ENCODE assay signal across 12 cellular contexts in genomic region chr20:32449057-32449889, GRCh38.
DNase-seq lines count a peak whose midpoint lies in the region; ATAC-seq and TF ChIP-seq lines count a peak whose summit lies in the region.
"Had no signal": no experiment of that assay in that cellular context is flagged by ENCODE, and none has a peak within 500 bp of the region (broad histone marks: within the 10 kb centered on the region; RNA-seq: fewer than 3 reads in every experiment).

No MANE protein-coding gene starts in this region.

- no peak overlapping the region for H2BK5ac ChIP-seq in neuronal stem cell (ENCODE audit: low read length)

- no peak for TF ChIP-seq CTCF in right atrium auricular region (IDR thresholded peaks at IDR 0.05)
- no peak for TF ChIP-seq CTCF in natural killer cell (IDR thresholded peaks at IDR 0.05)
- no peak for TF ChIP-seq CTCF in upper lobe of right lung (IDR thresholded peaks at IDR 0.05)

- no peak overlapping the region for H4K91ac ChIP-seq in neuronal stem cell (ENCODE audit: low read depth, low read length, poor library complexity)

- no peaks in the 10 kb centered on the region for H3K9me3 Mint-ChIP-seq in natural killer cell
- no peaks in the 10 kb centered on the region for H3K9me3 Mint-ChIP-seq in activated T-helper 2 cell treated with anti-CD3 and anti-CD28 coated beads, Interferon-gamma antibody, Interleukin-2, Interleukin-4, amounts not matched to agents 10 μg/mL and 5 μg/mL and 100 μg/mL, durations not matched to agents 14 hours and 24 hours and 36 hours

- H3K36me3 ChIP-seq in right atrium auricular region (peaks cover 45% of the 10 kb centered on the region), upper lobe of right lung (peaks cover 53% of the 10 kb centered on the region), neuronal stem cell (replicated peaks in 1 of 2; ENCODE audit: control insufficient read depth in 2 of 2, insufficient read depth in 2 of 2, low read length in 2 of 2) (peaks cover 54 to 100% of the 10 kb centered on the region in 2 donors)

- H3K27ac ChIP-seq in right atrium auricular region (no peak overlapping the region), cingulate gyrus (ENCODE audit: low read depth, low read length) (peak overlapping the region; percentile 69), upper lobe of right lung (no peak overlapping the region), neuronal stem cell (replicated peaks; ENCODE audit: low read length) (no peak overlapping the region)

- ATAC-seq in Right ventricle myocardium superior (ENCODE audit: poor library complexity) (peak; percentile 7), natural killer cell (no peak), upper lobe of right lung (peak; percentile 14), GM21529 (IDR thresholded peaks at IDR 0.05; ENCODE audit: unreplicated experiment) (no peak)

- H3K4me3 ChIP-seq in right atrium auricular region: no peak overlapping the region
- no peak overlapping the region for H3K4me3 ChIP-seq in upper lobe of right lung
- H3K4me3 ChIP-seq in neuronal stem cell (ENCODE audit: low read length in 2 of 2): no peak overlapping the region

- H3K9ac ChIP-seq in neuronal stem cell (ENCODE audit: low read depth, low read length, poor library complexity): no peak overlapping the region

- H3K27me3 ChIP-seq in right atrium auricular region (no peaks in the 10 kb centered on the region), upper lobe of right lung (no peaks in the 10 kb centered on the region), neuronal stem cell (ENCODE audit: control insufficient read depth in 3 of 3, insufficient read depth in 3 of 3, low read depth in 1 of 3, low read length in 3 of 3) (no peaks in the 10 kb centered on the region)

- intact Hi-C loops in Right ventricle myocardium superior (cut with DNase I) (no loop called here), natural killer cell (cut with micrococcal nuclease) (no loop called here), upper lobe of right lung (cut with DNase I) (no loop called here)
- intact Hi-C loops in activated T-helper 2 cell treated with anti-CD3 and anti-CD28 coated beads, Interferon-gamma antibody, Interleukin-2, Interleukin-4, amounts not matched to agents 10 μg/mL and 5 μg/mL and 100 μg/mL, durations not matched to agents 14 hours and 24 hours and 36 hours (cut with micrococcal nuclease): no loop called here

- no peak overlapping the region for H2AFZ ChIP-seq in neuronal stem cell (ENCODE audit: low read length)

- H2BK120ac ChIP-seq in neuronal stem cell (ENCODE audit: low read depth, low read length): no peak overlapping the region

- no peak overlapping the region for H3K4ac ChIP-seq in neuronal stem cell (ENCODE audit: low read length)

- H3K9me3 ChIP-seq in right atrium auricular region (no peaks in the 10 kb centered on the region), upper lobe of right lung (no peaks in the 10 kb centered on the region), neuronal stem cell (replicated peaks in 1 of 2; ENCODE audit: control insufficient read depth in 2 of 2, insufficient read depth in 1 of 2, low read depth in 1 of 2, low read length in 2 of 2) (no peaks in the 10 kb centered on the region)

- H3K4me1 ChIP-seq in right atrium auricular region (peaks cover 0 to 56% of the 10 kb centered on the region in 2 donors), upper lobe of right lung (peaks cover 38% of the 10 kb centered on the region), neuronal stem cell (ENCODE audit: control insufficient read depth in 2 of 2, insufficient read depth in 1 of 2, low read depth in 1 of 2, low read length in 2 of 2) (peaks cover 0 to 21% of the 10 kb centered on the region in 2 donors)

- H3K27me3 Mint-ChIP-seq in natural killer cell (ENCODE audit: low read depth in 2 of 2): no peaks in the 10 kb centered on the region
- H3K27me3 Mint-ChIP-seq in activated T-helper 2 cell treated with anti-CD3 and anti-CD28 coated beads, Interferon-gamma antibody, Interleukin-2, Interleukin-4, amounts not matched to agents 10 μg/mL and 5 μg/mL and 100 μg/mL, durations not matched to agents 14 hours and 24 hours and 36 hours (ENCODE audit: low read depth): no peaks in the 10 kb centered on the region

- no peak overlapping the region for H3K23ac ChIP-seq in neuronal stem cell (ENCODE audit: low read depth, low read length, poor library complexity)

- peaks cover 22 to 41% of the 10 kb centered on the region in 2 donors for H3K4me1 Mint-ChIP-seq in natural killer cell
- H3K4me1 Mint-ChIP-seq in activated T-helper 2 cell treated with anti-CD3 and anti-CD28 coated beads, Interferon-gamma antibody, Interleukin-2, Interleukin-4, amounts not matched to agents 10 μg/mL and 5 μg/mL and 100 μg/mL, durations not matched to agents 14 hours and 24 hours and 36 hours (ENCODE audit: low read depth): peaks cover 4% of the 10 kb centered on the region

- H3K18ac ChIP-seq in neuronal stem cell (ENCODE audit: low read length): no peak overlapping the region

- no peaks in the 10 kb centered on the region for H3K36me3 Mint-ChIP-seq in natural killer cell
- H3K36me3 Mint-ChIP-seq in activated T-helper 2 cell treated with anti-CD3 and anti-CD28 coated beads, Interferon-gamma antibody, Interleukin-2, Interleukin-4, amounts not matched to agents 10 μg/mL and 5 μg/mL and 100 μg/mL, durations not matched to agents 14 hours and 24 hours and 36 hours (ENCODE audit: low read depth): peaks cover 29% of the 10 kb centered on the region

- H3K14ac ChIP-seq in neuronal stem cell (ENCODE audit: low read length): no peak overlapping the region

- no peak overlapping the region for H2AK5ac ChIP-seq in neuronal stem cell (ENCODE audit: low read depth, low read length)

- peak overlapping the region; percentile 78 to 81 for H3K27ac Mint-ChIP-seq in natural killer cell
- no peak overlapping the region for H3K27ac Mint-ChIP-seq in activated T-helper 2 cell treated with anti-CD3 and anti-CD28 coated beads, Interferon-gamma antibody, Interleukin-2, Interleukin-4, amounts not matched to agents 10 μg/mL and 5 μg/mL and 100 μg/mL, durations not matched to agents 14 hours and 24 hours and 36 hours

- H2BK15ac ChIP-seq in neuronal stem cell (ENCODE audit: low read length): no peak overlapping the region

- no peak overlapping the region for H3K4me2 ChIP-seq in neuronal stem cell (ENCODE audit: insufficient read depth, low read length, poor library complexity, severe bottlenecking)

- no peak for DNase-seq in Right ventricle myocardium superior
- DNase-seq in right atrium auricular region (ENCODE audit: low spot score): no peak
- no peak for DNase-seq in natural killer cell
- peak; percentile 54 for DNase-seq in upper lobe of right lung
- DNase-seq in neuronal stem cell (ENCODE audit: low spot score): no peak
- DNase-seq in activated T-helper 2 cell treated with anti-CD3 and anti-CD28 coated beads, Interferon-gamma antibody, Interleukin-2, Interleukin-4, amounts not matched to agents 10 μg/mL and 5 μg/mL and 100 μg/mL, durations not matched to agents 14 hours and 24 hours and 36 hours (ENCODE audit: low spot score): no peak
- DNase-seq: IMR-90; NCI-H2081 treated with DMSO at 0.1 percent for 48 hours; OCI-M1; stimulated activated CD4-positive, alpha-beta T cell treated with anti-CD3 and anti-CD28 coated beads, Interleukin-12 subunit alpha, Interleukin-12 subunit beta, amount 100 ng/mL, for 4 hours had no signal

- H4K8ac ChIP-seq in neuronal stem cell (ENCODE audit: low read depth, low read length): no peak overlapping the region

- H3K4me3 Mint-ChIP-seq in natural killer cell: no peak overlapping the region
- no peak overlapping the region for H3K4me3 Mint-ChIP-seq in activated T-helper 2 cell treated with anti-CD3 and anti-CD28 coated beads, Interferon-gamma antibody, Interleukin-2, Interleukin-4, amounts not matched to agents 10 μg/mL and 5 μg/mL and 100 μg/mL, durations not matched to agents 14 hours and 24 hours and 36 hours (ENCODE audit: low read depth)

- H3K79me1 ChIP-seq in neuronal stem cell (ENCODE audit: low read depth, low read length): peaks cover 11% of the 10 kb centered on the region

- WGBS in neuronal stem cell (ENCODE audit: extremely low coverage in 2 of 2, insufficient read length in 2 of 2, insufficient replicate concordance in 1 of 2), 2 donors: no CpG with 5 or more reads among the region's 9 CpGs

- no peak overlapping the region for H2BK12ac ChIP-seq in neuronal stem cell (ENCODE audit: low read length)

Comparison
In these comparisons a context has a peak if more than half of its experiments do, and no peak if none do; other contexts are left out.
1. ATAC-seq: peak in Right ventricle myocardium superior (single experiment) and upper lobe of right lung (single experiment); none in natural killer cell (0 of 3) and GM21529 (single experiment).